Comparison of ENCODE assay signal across 13 cellular contexts in genomic region chr1:10204003-10204642, GRCh38. TPM values are rescaled to one million over a fixed set of nuclear protein-coding genes. Genes with fewer than 3 reads are reported as not detected.
DNase-seq lines count a peak whose midpoint lies in the region; ATAC-seq and TF ChIP-seq lines count a peak whose summit lies in the region.
"Had no signal": no experiment of that assay in that cellular context is flagged by ENCODE, and none has a peak within 500 bp of the region (broad histone marks: within the 10 kb centered on the region; RNA-seq: fewer than 3 reads in every experiment).

No MANE protein-coding gene starts in this region.

- H3K4me3 ChIP-seq in right cardiac atrium (ENCODE audit: low read length): no peak overlapping the region
- no peak overlapping the region for H3K4me3 ChIP-seq in WERI-Rb-1 (ENCODE audit: low read depth, low read length)
- H3K4me3 ChIP-seq in skeletal muscle satellite cell (ENCODE audit: low read length): no peak overlapping the region
- H3K4me3 ChIP-seq: MG63 had no signal

- DNase-seq in Right ventricle myocardium superior (no peak), right cardiac atrium (no peak), WERI-Rb-1 (peak; percentile 57), myocyte (ENCODE audit: low read depth) (peak; percentile 37)
- DNase-seq in activated T-cell treated with anti-CD3 and anti-CD28 coated beads, Interleukin-2, amount 50 U/mL, for 72 hours: no peak
- DNase-seq: MG63, NCI-H1105, NCI-H1694 treated with DMSO at 0.1 percent for 48 hours, NCI-H748 treated with DMSO at 0.1 percent for 48 hours had no signal

- H3K27me3 ChIP-seq in right cardiac atrium (ENCODE audit: control insufficient read depth, insufficient read depth) (no peaks in the 10 kb centered on the region), WERI-Rb-1 (ENCODE audit: insufficient read depth, low read depth, severe bottlenecking) (no peaks in the 10 kb centered on the region), skeletal muscle satellite cell (ENCODE audit: control insufficient read depth, insufficient read depth, low read length) (peaks cover 12% of the 10 kb centered on the region)
- H3K27me3 ChIP-seq: MG63 had no signal

- H3K9me3 Mint-ChIP-seq in activated T-cell treated with anti-CD3 and anti-CD28 coated beads, Interleukin-2, amount 50 U/mL, for 72 hours: no peaks in the 10 kb centered on the region

- WGBS in right cardiac atrium: 68% methylated on average over 7 of the region's 7 CpGs

- peak; percentile 36 for ATAC-seq in Right ventricle myocardium superior (ENCODE audit: poor library complexity)
- ATAC-seq in right cardiac atrium: no peak
- ATAC-seq in HG02588 (IDR thresholded peaks at IDR 0.05; ENCODE audit: unreplicated experiment): no peak
- ATAC-seq in activated T-cell treated with anti-CD3 and anti-CD28 coated beads, Interleukin-2, amount 50 U/mL, for 72 hours (replicated peaks in 1 of 2): no peak
- ATAC-seq in GM21515 (IDR thresholded peaks at IDR 0.05; ENCODE audit: unreplicated experiment): no peak

- H3K36me3 ChIP-seq in WERI-Rb-1 (no peaks in the 10 kb centered on the region), skeletal muscle satellite cell (ENCODE audit: insufficient read depth, low read length) (no peaks in the 10 kb centered on the region)
- H3K36me3 ChIP-seq: MG63 had no signal

- no peak overlapping the region for H3K27ac Mint-ChIP-seq in activated T-cell treated with anti-CD3 and anti-CD28 coated beads, Interleukin-2, amount 50 U/mL, for 72 hours

- H3K4me1 Mint-ChIP-seq in activated T-cell treated with anti-CD3 and anti-CD28 coated beads, Interleukin-2, amount 50 U/mL, for 72 hours (ENCODE audit: low read depth): peaks cover under 1% of the 10 kb centered on the region

- no peak for TF ChIP-seq CTCF in WERI-Rb-1 (IDR thresholded peaks at IDR 0.05; ENCODE audit: low read depth, low read length)

- no peaks in the 10 kb centered on the region for H3K4me1 ChIP-seq in right cardiac atrium (ENCODE audit: control insufficient read depth, insufficient read depth, low read length)
- H3K4me1 ChIP-seq in skeletal muscle satellite cell (ENCODE audit: control insufficient read depth, insufficient read depth, low read length): no peaks in the 10 kb centered on the region

- no peak overlapping the region for H3K4me3 Mint-ChIP-seq in activated T-cell treated with anti-CD3 and anti-CD28 coated beads, Interleukin-2, amount 50 U/mL, for 72 hours

- H3K27ac ChIP-seq in right cardiac atrium (ENCODE audit: low read length): no peak overlapping the region
- H3K27ac ChIP-seq in WERI-Rb-1: no peak overlapping the region
- H3K27ac ChIP-seq: KMS-11 had no signal

- H3K27me3 Mint-ChIP-seq in activated T-cell treated with anti-CD3 and anti-CD28 coated beads, Interleukin-2, amount 50 U/mL, for 72 hours (ENCODE audit: low read depth): peaks cover 6% of the 10 kb centered on the region

- peak overlapping the region; percentile 8 for H3K4me2 ChIP-seq in skeletal muscle satellite cell (ENCODE audit: low read length)
- H3K4me2 ChIP-seq: KMS-11 had no signal

- no peak overlapping the region for H3K9ac ChIP-seq in skeletal muscle satellite cell (ENCODE audit: low read depth, low read length)
- H3K9ac ChIP-seq: KMS-11 had no signal

- H3K9me3 ChIP-seq in right cardiac atrium (ENCODE audit: control insufficient read depth, low read length): no peaks in the 10 kb centered on the region
- no peaks in the 10 kb centered on the region for H3K9me3 ChIP-seq in WERI-Rb-1 (ENCODE audit: severe bottlenecking)
- no peaks in the 10 kb centered on the region for H3K9me3 ChIP-seq in skeletal muscle satellite cell (replicated peaks; ENCODE audit: low read length)
- H3K9me3 ChIP-seq: MG63 had no signal

- intact Hi-C loops in Right ventricle myocardium superior (cut with DNase I): no loop called here
- intact Hi-C loops in right cardiac atrium (cut with DNase I): no loop called here

- no peaks in the 10 kb centered on the region for H3K36me3 Mint-ChIP-seq in activated T-cell treated with anti-CD3 and anti-CD28 coated beads, Interleukin-2, amount 50 U/mL, for 72 hours (ENCODE audit: insufficient read depth in 2 of 2)

RNA-seq across cellular contexts. Expression of gene KIF1B, which starts 6.2 kb away (rescaled TPM):
- total RNA-seq in Right ventricle myocardium superior (66.8 TPM), right cardiac atrium (10 to 100 TPM; 62.1 to 67.9 (median 63.6) TPM), myocyte (135 and 155 TPM in 2 replicates)
- polyA plus RNA-seq in right cardiac atrium: 23.8 TPM
- 40.2 TPM for polyA plus RNA-seq in myocyte (2012)
- 26.2 and 27.9 TPM in 2 replicates for total RNA-seq in skeletal muscle satellite cell (2012; rRNA removed)
- total RNA-seq in activated T-cell treated with anti-CD3 and anti-CD28 coated beads, Interleukin-2, amount 50 U/mL, for 72 hours: 10 to 100 TPM; 12.5 to 16.6 TPM

Comparison
In these comparisons a context has a peak if more than half of its experiments do, and no peak if none do; other contexts are left out.
1. DNase-seq: peak in WERI-Rb-1 (single experiment) and myocyte (single experiment); none in Right ventricle myocardium superior (single experiment), right cardiac atrium (0 of 3) and activated T-cell treated with anti-CD3 and anti-CD28 coated beads, Interleukin-2, amount 50 U/mL, for 72 hours (0 of 2).